ENCODE assay signal across 14 cellular contexts in the genomic region with DNA sequence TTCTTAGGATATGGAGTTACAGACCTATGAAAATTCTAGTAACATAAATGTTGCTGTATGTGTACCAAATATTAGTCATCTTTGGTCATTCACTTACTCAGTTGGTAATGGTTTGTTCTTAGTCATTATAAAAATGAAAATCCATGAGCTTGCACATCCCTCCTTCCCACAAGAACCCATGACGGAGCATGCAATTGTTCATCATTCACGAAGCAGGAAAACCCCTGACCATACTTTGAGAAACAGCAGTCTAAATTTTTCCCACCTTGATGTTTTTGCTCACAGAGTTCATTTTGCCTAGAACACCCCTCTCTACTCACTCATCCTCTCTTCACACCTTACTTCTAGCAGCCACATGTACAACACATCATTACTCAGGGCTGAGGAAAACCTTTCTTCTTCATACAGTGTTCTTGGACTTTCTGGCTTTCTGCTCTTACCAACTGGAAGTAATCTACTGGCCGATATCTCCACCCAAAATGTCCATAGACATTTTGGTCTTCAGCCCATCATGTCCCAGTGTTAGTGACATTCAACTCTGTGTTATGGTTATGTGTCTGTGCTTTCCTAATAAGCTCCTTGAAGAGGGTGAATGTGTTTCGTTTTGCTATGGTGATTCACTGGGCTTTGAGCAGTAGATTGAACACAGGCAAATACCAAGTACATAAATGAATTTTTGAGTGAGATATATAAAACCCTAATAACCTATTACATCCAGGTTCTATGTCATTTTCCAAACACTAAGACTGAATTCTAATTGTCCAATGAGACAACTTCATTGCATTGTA.
DNase-seq lines count a peak whose midpoint lies in the region; ATAC-seq and TF ChIP-seq lines count a peak whose summit lies in the region.
"Had no signal": no experiment of that assay in that cellular context is flagged by ENCODE, and none has a peak within 500 bp of the region (broad histone marks: within the 10 kb centered on the region; RNA-seq: fewer than 3 reads in every experiment).

No MANE protein-coding gene starts in this region.

- intact Hi-C loops in left ventricle myocardium inferior (cut with micrococcal nuclease): no loop called here

- no peaks in the 10 kb centered on the region for H3K9me3 ChIP-seq in left ventricle myocardium inferior (replicated peaks)

- no peaks in the 10 kb centered on the region for H3K36me3 ChIP-seq in left ventricle myocardium inferior

- no peak overlapping the region for H3K4me3 ChIP-seq in left ventricle myocardium inferior

- DNase-seq in ELR (ENCODE audit: low read depth): peak; percentile 76
- peak; percentile 30 for DNase-seq in fibroblast of gingiva (ENCODE audit: low read depth)
- DNase-seq in NCI-H2227 (lab: John Stamatoyannopoulos, UW; ENCODE audit: unreplicated experiment): no peak
- no peak for DNase-seq in left ventricle myocardium inferior
- DNase-seq: activated CD4-positive, alpha-beta T cell treated with anti-CD3 and anti-CD28 coated beads, Interleukin-2, amount 50 U/mL, for 4 hours; aorta; kidney glomerular epithelial cell; NCI-H510A treated with DMSO at 0.1 percent for 48 hours; stimulated activated CD4-positive, alpha-beta T cell treated with anti-CD3 and anti-CD28 coated beads, Interleukin-4, amount 100 ng/mL, for 4 hours; substantia nigra had no signal

- ATAC-seq in GM19351 (IDR thresholded peaks at IDR 0.05; ENCODE audit: unreplicated experiment) (peak; percentile 43), HG03442 (IDR thresholded peaks at IDR 0.05; ENCODE audit: unreplicated experiment) (peak; percentile 64), HG02759 (IDR thresholded peaks at IDR 0.05; ENCODE audit: unreplicated experiment) (no peak), GM21526 (IDR thresholded peaks at IDR 0.05; ENCODE audit: low FRiP score, unreplicated experiment) (no peak)

- H3K27ac ChIP-seq in left ventricle myocardium inferior (replicated peaks): no peak overlapping the region

- no peak for TF ChIP-seq CTCF in left ventricle myocardium inferior (IDR thresholded peaks at IDR 0.05; ENCODE audit: borderline replicate concordance)

- peaks cover under 1% of the 10 kb centered on the region for H3K4me1 ChIP-seq in left ventricle myocardium inferior

- no peaks in the 10 kb centered on the region for H3K27me3 ChIP-seq in left ventricle myocardium inferior (ENCODE audit: low read depth)

Comparison
In these comparisons a context has a peak if more than half of its experiments do, and no peak if none do; other contexts are left out.
1. DNase-seq: peak in ELR (single experiment) and fibroblast of gingiva (single experiment); none in NCI-H2227 (single experiment) and left ventricle myocardium inferior (single experiment).
2. ATAC-seq: peak in GM19351 (single experiment) and HG03442 (single experiment); none in HG02759 (single experiment) and GM21526 (single experiment).